Comparison of ENCODE assay signal across 1 cellular context in the genomic region with DNA sequence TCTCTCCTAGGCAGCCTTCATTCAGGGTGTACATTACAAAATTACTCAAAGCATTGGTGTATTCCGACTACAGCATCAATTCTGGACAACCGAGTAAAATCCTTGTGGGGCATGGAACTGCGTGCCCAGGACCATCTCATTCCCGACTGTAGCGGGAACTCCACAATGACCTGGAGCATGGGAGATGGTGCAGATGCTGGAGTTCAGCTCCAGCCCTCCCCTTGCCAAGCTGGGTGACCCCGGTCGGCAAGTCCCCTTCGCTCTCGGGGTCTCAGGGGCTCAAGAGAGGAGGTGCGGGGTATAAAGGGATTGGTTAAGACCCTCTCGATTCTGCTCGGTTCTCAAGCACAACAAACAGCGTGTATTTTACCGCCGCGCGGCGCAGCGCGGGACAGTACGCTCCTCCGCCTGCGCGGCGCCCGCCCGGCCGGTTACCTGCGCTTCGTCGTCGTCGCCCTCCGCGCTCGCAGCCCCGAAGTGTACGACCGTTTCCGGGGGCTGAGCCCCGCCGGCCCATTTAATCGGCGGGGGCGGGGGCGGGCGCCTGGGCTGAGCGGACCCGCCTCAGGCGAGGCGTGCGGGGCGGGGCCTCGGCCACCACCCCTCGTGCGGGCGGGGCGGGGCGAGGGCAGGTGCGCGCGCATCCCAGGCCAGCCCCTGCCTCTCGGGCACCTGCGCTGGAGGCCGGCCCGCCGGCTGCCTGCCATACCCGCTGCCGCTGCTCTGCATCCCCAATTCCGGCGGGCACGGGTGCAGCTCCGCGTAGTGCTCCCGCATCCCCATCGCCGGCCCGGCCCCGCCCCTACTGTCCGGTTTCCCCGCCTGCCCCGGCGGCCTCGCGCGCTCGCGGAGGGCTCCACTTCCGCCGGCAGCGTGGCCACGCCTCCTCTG.
TF ChIP-seq lines count a peak whose summit lies in the region.

A gene (minus strand): TSS at position 493 of the 891 bp plus-strand sequence. CDS start 691 bp downstream, outside the sequence.

TF ChIP-seq in HepG2, 621 proteins besides CTCF, POLR2A, EP300 and RAD21 (continued from another document and continues in another):
- TF ChIP-seq, protein P1, sequence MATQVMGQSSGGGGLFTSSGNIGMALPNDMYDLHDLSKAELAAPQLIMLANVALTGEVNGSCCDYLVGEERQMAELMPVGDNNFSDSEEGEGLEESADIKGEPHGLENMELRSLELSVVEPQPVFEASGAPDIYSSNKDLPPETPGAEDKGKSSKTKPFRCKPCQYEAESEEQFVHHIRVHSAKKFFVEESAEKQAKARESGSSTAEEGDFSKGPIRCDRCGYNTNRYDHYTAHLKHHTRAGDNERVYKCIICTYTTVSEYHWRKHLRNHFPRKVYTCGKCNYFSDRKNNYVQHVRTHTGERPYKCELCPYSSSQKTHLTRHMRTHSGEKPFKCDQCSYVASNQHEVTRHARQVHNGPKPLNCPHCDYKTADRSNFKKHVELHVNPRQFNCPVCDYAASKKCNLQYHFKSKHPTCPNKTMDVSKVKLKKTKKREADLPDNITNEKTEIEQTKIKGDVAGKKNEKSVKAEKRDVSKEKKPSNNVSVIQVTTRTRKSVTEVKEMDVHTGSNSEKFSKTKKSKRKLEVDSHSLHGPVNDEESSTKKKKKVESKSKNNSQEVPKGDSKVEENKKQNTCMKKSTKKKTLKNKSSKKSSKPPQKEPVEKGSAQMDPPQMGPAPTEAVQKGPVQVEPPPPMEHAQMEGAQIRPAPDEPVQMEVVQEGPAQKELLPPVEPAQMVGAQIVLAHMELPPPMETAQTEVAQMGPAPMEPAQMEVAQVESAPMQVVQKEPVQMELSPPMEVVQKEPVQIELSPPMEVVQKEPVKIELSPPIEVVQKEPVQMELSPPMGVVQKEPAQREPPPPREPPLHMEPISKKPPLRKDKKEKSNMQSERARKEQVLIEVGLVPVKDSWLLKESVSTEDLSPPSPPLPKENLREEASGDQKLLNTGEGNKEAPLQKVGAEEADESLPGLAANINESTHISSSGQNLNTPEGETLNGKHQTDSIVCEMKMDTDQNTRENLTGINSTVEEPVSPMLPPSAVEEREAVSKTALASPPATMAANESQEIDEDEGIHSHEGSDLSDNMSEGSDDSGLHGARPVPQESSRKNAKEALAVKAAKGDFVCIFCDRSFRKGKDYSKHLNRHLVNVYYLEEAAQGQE (IDR thresholded peaks at IDR 0.05; ENCODE audit: borderline replicate concordance in 1 of 2, low read depth in 1 of 2, low read length in 2 of 2), result no peak
- TF ChIP-seq, protein P2, sequence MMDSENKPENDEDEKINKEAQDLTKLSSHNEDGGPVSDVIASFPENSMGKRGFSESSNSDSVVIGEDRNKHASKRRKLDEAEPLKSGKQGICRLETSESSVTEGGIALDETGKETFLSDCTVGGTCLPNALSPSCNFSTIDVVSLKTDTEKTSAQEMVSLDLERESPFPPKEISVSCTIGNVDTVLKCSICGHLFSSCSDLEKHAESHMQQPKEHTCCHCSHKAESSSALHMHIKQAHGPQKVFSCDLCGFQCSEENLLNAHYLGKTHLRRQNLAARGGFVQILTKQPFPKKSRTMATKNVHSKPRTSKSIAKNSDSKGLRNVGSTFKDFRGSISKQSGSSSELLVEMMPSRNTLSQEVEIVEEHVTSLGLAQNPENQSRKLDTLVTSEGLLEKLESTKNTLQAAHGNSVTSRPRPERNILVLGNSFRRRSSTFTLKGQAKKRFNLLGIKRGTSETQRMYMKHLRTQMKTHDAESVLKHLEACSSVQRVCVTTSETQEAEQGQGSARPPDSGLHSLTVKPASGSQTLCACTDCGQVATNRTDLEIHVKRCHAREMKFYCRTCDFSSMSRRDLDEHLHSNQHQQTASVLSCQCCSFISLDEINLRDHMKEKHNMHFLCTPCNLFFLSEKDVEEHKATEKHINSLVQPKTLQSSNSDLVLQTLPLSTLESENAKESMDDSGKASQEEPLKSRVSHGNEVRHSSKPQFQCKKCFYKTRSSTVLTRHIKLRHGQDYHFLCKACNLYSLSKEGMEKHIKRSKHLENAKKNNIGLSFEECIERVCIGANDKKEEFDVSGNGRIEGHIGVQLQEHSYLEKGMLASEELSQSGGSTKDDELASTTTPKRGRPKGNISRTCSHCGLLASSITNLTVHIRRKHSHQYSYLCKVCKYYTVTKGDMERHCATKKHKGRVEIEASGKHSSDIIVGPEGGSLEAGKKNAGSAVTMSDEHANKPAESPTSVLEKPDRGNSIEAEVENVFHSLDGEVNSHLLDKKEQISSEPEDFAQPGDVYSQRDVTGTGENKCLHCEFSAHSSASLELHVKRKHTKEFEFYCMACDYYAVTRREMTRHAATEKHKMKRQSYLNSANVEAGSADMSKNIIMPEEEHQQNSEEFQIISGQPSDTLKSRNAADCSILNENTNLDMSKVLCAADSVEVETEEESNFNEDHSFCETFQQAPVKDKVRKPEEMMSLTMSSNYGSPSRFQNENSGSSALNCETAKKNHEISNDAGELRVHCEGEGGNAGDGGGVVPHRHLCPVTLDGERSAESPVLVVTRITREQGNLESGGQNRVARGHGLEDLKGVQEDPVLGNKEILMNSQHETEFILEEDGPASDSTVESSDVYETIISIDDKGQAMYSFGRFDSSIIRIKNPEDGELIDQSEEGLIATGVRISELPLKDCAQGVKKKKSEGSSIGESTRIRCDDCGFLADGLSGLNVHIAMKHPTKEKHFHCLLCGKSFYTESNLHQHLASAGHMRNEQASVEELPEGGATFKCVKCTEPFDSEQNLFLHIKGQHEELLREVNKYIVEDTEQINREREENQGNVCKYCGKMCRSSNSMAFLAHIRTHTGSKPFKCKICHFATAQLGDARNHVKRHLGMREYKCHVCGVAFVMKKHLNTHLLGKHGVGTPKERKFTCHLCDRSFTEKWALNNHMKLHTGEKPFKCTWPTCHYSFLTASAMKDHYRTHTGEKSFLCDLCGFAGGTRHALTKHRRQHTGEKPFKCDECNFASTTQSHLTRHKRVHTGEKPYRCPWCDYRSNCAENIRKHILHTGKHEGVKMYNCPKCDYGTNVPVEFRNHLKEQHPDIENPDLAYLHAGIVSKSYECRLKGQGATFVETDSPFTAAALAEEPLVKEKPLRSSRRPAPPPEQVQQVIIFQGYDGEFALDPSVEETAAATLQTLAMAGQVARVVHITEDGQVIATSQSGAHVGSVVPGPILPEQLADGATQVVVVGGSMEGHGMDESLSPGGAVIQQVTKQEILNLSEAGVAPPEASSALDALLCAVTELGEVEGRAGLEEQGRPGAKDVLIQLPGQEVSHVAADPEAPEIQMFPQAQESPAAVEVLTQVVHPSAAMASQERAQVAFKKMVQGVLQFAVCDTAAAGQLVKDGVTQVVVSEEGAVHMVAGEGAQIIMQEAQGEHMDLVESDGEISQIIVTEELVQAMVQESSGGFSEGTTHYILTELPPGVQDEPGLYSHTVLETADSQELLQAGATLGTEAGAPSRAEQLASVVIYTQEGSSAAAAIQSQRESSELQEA (CRISPR knock-in tag; IDR thresholded peaks at IDR 0.05; ENCODE audit: not compliant biosample characterization), result no peak
- TF ChIP-seq ISL2 (CRISPR knock-in tag; IDR thresholded peaks at IDR 0.05), result no peak; the same call in 1 of the 2 replicates
- peak; percentile 53; the same call in 1 of the 2 replicates for TF ChIP-seq ZNF589 (CRISPR knock-in tag; conservative IDR thresholded peaks at IDR 0.05)
- TF ChIP-seq ZNF572 (CRISPR knock-in tag; IDR thresholded peaks at IDR 0.05), result no peak
- no peak for TF ChIP-seq ZNF530 (CRISPR knock-in tag; IDR thresholded peaks at IDR 0.05; ENCODE audit: low read depth)
- no peak for TF ChIP-seq PRPF4 (IDR thresholded peaks at IDR 0.05; ENCODE audit: low read depth, low read length, poor library complexity, severe bottlenecking)
- TF ChIP-seq ZNF7 (CRISPR knock-in tag; IDR thresholded peaks at IDR 0.05), result no peak
- TF ChIP-seq, protein P3, sequence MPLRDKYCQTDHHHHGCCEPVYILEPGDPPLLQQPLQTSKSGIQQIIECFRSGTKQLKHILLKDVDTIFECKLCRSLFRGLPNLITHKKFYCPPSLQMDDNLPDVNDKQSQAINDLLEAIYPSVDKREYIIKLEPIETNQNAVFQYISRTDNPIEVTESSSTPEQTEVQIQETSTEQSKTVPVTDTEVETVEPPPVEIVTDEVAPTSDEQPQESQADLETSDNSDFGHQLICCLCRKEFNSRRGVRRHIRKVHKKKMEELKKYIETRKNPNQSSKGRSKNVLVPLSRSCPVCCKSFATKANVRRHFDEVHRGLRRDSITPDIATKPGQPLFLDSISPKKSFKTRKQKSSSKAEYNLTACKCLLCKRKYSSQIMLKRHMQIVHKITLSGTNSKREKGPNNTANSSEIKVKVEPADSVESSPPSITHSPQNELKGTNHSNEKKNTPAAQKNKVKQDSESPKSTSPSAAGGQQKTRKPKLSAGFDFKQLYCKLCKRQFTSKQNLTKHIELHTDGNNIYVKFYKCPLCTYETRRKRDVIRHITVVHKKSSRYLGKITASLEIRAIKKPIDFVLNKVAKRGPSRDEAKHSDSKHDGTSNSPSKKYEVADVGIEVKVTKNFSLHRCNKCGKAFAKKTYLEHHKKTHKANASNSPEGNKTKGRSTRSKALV (CRISPR knock-in tag; IDR thresholded peaks at IDR 0.05), result no peak
- no peak for TF ChIP-seq HES4 (CRISPR knock-in tag; IDR thresholded peaks at IDR 0.05; ENCODE audit: borderline replicate concordance)
- no peak for TF ChIP-seq CBX1 (IDR thresholded peaks at IDR 0.05; ENCODE audit: low read depth)
- no peak for TF ChIP-seq TCF7 (IDR thresholded peaks at IDR 0.05; ENCODE audit: low read depth)
- peak; percentile 76 for TF ChIP-seq SRSF4 (IDR thresholded peaks at IDR 0.05; ENCODE audit: low read depth, low read length, poor library complexity, severe bottlenecking)
- no peak for TF ChIP-seq SCMH1 (CRISPR knock-in tag; IDR thresholded peaks at IDR 0.05; ENCODE audit: borderline replicate concordance)
- TF ChIP-seq, protein P4, sequence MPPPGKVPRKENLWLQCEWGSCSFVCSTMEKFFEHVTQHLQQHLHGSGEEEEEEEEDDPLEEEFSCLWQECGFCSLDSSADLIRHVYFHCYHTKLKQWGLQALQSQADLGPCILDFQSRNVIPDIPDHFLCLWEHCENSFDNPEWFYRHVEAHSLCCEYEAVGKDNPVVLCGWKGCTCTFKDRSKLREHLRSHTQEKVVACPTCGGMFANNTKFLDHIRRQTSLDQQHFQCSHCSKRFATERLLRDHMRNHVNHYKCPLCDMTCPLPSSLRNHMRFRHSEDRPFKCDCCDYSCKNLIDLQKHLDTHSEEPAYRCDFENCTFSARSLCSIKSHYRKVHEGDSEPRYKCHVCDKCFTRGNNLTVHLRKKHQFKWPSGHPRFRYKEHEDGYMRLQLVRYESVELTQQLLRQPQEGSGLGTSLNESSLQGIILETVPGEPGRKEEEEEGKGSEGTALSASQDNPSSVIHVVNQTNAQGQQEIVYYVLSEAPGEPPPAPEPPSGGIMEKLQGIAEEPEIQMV (CRISPR knock-in tag; IDR thresholded peaks at IDR 0.05; ENCODE audit: low read depth), result no peak
- no peak for TF ChIP-seq ZBTB7A (CRISPR knock-in tag; IDR thresholded peaks at IDR 0.05)
- no peak for TF ChIP-seq HIVEP1 (CRISPR knock-in tag; IDR thresholded peaks at IDR 0.05)
- TF ChIP-seq, protein P5, sequence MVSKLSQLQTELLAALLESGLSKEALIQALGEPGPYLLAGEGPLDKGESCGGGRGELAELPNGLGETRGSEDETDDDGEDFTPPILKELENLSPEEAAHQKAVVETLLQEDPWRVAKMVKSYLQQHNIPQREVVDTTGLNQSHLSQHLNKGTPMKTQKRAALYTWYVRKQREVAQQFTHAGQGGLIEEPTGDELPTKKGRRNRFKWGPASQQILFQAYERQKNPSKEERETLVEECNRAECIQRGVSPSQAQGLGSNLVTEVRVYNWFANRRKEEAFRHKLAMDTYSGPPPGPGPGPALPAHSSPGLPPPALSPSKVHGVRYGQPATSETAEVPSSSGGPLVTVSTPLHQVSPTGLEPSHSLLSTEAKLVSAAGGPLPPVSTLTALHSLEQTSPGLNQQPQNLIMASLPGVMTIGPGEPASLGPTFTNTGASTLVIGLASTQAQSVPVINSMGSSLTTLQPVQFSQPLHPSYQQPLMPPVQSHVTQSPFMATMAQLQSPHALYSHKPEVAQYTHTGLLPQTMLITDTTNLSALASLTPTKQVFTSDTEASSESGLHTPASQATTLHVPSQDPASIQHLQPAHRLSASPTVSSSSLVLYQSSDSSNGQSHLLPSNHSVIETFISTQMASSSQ (IDR thresholded peaks at IDR 0.05; ENCODE audit: low read depth), result no peak
- TF ChIP-seq, protein P5 (CRISPR knock-in tag; IDR thresholded peaks at IDR 0.05; ENCODE audit: borderline replicate concordance), result no peak
- TF ChIP-seq SP4 (CRISPR knock-in tag; IDR thresholded peaks at IDR 0.05), result no peak; the same call in 1 of the 2 replicates
- no peak for TF ChIP-seq ZNF431 (CRISPR knock-in tag; IDR thresholded peaks at IDR 0.05; ENCODE audit: borderline replicate concordance, low read depth)
- no peak for TF ChIP-seq MYNN (CRISPR knock-in tag; IDR thresholded peaks at IDR 0.05; ENCODE audit: low read depth)
- TF ChIP-seq ZNF432 (CRISPR knock-in tag; IDR thresholded peaks at IDR 0.05; ENCODE audit: borderline replicate concordance), result no peak
- no peak for TF ChIP-seq ONECUT2 (CRISPR knock-in tag; IDR thresholded peaks at IDR 0.05)
- no peak for TF ChIP-seq FOXM1 (CRISPR knock-in tag; IDR thresholded peaks at IDR 0.05)
- TF ChIP-seq, protein P6, sequence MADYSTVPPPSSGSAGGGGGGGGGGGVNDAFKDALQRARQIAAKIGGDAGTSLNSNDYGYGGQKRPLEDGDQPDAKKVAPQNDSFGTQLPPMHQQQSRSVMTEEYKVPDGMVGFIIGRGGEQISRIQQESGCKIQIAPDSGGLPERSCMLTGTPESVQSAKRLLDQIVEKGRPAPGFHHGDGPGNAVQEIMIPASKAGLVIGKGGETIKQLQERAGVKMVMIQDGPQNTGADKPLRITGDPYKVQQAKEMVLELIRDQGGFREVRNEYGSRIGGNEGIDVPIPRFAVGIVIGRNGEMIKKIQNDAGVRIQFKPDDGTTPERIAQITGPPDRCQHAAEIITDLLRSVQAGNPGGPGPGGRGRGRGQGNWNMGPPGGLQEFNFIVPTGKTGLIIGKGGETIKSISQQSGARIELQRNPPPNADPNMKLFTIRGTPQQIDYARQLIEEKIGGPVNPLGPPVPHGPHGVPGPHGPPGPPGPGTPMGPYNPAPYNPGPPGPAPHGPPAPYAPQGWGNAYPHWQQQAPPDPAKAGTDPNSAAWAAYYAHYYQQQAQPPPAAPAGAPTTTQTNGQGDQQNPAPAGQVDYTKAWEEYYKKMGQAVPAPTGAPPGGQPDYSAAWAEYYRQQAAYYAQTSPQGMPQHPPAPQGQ (CRISPR knock-in tag; IDR thresholded peaks at IDR 0.05; ENCODE audit: borderline replicate concordance), result no peak
